ENCODE assay signal across 8 cellular contexts in the genomic region with DNA sequence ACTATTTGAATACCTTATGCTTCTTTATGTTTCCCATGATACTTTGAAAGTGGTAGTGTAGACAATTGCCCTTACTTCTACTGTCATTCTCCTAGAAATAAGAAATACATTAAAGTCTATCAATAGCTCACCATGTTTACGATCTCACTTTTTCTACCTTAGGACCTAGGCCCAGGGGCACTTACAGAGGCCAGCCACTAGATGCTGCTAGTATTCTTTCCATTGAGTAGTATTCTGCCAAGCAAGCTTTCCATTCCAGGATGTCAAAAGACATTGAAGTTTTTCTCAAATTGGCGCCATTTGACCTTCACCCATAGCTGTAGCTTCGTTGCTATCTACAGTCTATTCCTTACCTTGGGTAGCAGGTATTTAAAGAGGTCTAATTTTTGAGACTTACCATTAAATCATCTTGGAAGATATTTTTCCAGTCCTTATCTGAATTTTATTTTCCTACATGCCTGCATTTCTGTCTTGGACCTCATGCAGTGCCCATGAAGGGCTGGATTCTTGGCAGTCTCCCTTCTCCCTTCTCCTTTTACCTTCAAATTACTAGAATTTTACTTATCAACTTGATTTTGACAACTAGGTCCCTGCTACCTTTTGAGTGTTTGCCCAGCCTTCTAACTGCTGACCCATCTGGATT.
DNase-seq lines count a peak whose midpoint lies in the region; ATAC-seq and TF ChIP-seq lines count a peak whose summit lies in the region.

No MANE protein-coding gene starts in this region.

- no peak overlapping the region for H3K4me3 ChIP-seq in retinal pigment epithelial cell (ENCODE audit: low read length)
- no peak overlapping the region for H3K4me3 ChIP-seq in lower leg skin (ENCODE audit: low read depth, poor library complexity, severe bottlenecking)

- ATAC-seq in HG02759 (IDR thresholded peaks at IDR 0.05; ENCODE audit: unreplicated experiment), result peak; percentile 91
- peak; percentile 98 for ATAC-seq in SK-N-SH treated with all-trans-retinoic acid at 6 μM for 48 hours

- TF ChIP-seq CTCF in retinal pigment epithelial cell (conservative IDR thresholded peaks at IDR 0.05; ENCODE audit: low read depth, low read length), result peak; percentile 100
- no peak for TF ChIP-seq CTCF in lower leg skin (IDR thresholded peaks at IDR 0.05)

- no peak for TF ChIP-seq POLR2A in lower leg skin (IDR thresholded peaks at IDR 0.05)

- DNase-seq in SIG-M5 treated with dmso at 0.1 percent for 504 hours (lab: John Stamatoyannopoulos, UW; ENCODE audit: unreplicated experiment), result peak; percentile 71
- no peak for DNase-seq in SIG-M5 (lab: John Stamatoyannopoulos, UW)
- DNase-seq in NCI-H1105 treated with DMSO at 0.1 percent for 48 hours (lab: John Stamatoyannopoulos, UW), result peak; percentile 54
- DNase-seq in fibroblast of the conjunctiva (ENCODE audit: low read depth), result peak; percentile 38
- no peak for DNase-seq in retinal pigment epithelial cell (ENCODE audit: low read depth)
- no peak for DNase-seq in lower leg skin (ENCODE audit: low spot score in 2 of 2)

- intact Hi-C loops in lower leg skin (cut with DNase I; ENCODE audit: low total_unique reads), result no loop called here

- WGBS in lower leg skin, 2 donors, result 26 to 34% methylated on average over 3 of the region's 3 CpGs

TF ChIP-seq in SK-N-SH treated with all-trans-retinoic acid at 6 μM for 48 hours, 23 proteins besides CTCF, POLR2A, EP300 and RAD21:
- TF ChIP-seq SNAI2 (CRISPR knock-in tag; IDR thresholded peaks at IDR 0.05) (no peak), BACH2 (CRISPR knock-in tag; IDR thresholded peaks at IDR 0.05; ENCODE audit: borderline replicate concordance) (no peak), ZFP3 (CRISPR knock-in tag; IDR thresholded peaks at IDR 0.05) (no peak), ZC3H10 (CRISPR knock-in tag; IDR thresholded peaks at IDR 0.05) (no peak), ESRRG (CRISPR knock-in tag; IDR thresholded peaks at IDR 0.05) (no peak), TCF4 (CRISPR knock-in tag; IDR thresholded peaks at IDR 0.05; ENCODE audit: borderline replicate concordance) (no peak), TOX (CRISPR knock-in tag; IDR thresholded peaks at IDR 0.05; ENCODE audit: borderline replicate concordance) (no peak), OSR1 (CRISPR knock-in tag; IDR thresholded peaks at IDR 0.05) (no peak), PPARA (CRISPR knock-in tag; IDR thresholded peaks at IDR 0.05; ENCODE audit: borderline replicate concordance) (no peak), GLIS3 (CRISPR knock-in tag; IDR thresholded peaks at IDR 0.05) (no peak), ZFP30 (CRISPR knock-in tag; IDR thresholded peaks at IDR 0.05) (no peak), ZNF70 (CRISPR knock-in tag; IDR thresholded peaks at IDR 0.05) (no peak), CSDC2 (CRISPR knock-in tag; IDR thresholded peaks at IDR 0.05) (no peak), ZNF8 (CRISPR knock-in tag; IDR thresholded peaks at IDR 0.05) (no peak), TSHZ2 (CRISPR knock-in tag; IDR thresholded peaks at IDR 0.05) (no peak), ISL1 (CRISPR knock-in tag; IDR thresholded peaks at IDR 0.05) (no peak), RARB (CRISPR knock-in tag; IDR thresholded peaks at IDR 0.05) (no peak), ZNF565 (CRISPR knock-in tag; conservative IDR thresholded peaks at IDR 0.05; ENCODE audit: low read depth) (no peak)
- TF ChIP-seq, protein P1, sequence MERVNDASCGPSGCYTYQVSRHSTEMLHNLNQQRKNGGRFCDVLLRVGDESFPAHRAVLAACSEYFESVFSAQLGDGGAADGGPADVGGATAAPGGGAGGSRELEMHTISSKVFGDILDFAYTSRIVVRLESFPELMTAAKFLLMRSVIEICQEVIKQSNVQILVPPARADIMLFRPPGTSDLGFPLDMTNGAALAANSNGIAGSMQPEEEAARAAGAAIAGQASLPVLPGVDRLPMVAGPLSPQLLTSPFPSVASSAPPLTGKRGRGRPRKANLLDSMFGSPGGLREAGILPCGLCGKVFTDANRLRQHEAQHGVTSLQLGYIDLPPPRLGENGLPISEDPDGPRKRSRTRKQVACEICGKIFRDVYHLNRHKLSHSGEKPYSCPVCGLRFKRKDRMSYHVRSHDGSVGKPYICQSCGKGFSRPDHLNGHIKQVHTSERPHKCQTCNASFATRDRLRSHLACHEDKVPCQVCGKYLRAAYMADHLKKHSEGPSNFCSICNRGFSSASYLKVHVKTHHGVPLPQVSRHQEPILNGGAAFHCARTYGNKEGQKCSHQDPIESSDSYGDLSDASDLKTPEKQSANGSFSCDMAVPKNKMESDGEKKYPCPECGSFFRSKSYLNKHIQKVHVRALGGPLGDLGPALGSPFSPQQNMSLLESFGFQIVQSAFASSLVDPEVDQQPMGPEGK (CRISPR knock-in tag; IDR thresholded peaks at IDR 0.05; ENCODE audit: borderline replicate concordance), result no peak
- TF ChIP-seq, protein P2, sequence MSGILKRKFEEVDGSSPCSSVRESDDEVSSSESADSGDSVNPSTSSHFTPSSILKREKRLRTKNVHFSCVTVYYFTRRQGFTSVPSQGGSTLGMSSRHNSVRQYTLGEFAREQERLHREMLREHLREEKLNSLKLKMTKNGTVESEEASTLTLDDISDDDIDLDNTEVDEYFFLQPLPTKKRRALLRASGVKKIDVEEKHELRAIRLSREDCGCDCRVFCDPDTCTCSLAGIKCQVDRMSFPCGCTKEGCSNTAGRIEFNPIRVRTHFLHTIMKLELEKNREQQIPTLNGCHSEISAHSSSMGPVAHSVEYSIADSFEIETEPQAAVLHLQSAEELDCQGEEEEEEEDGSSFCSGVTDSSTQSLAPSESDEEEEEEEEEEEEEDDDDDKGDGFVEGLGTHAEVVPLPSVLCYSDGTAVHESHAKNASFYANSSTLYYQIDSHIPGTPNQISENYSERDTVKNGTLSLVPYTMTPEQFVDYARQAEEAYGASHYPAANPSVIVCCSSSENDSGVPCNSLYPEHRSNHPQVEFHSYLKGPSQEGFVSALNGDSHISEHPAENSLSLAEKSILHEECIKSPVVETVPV (CRISPR knock-in tag; IDR thresholded peaks at IDR 0.05), result no peak

Comparison
In these comparisons a context has a peak if more than half of its experiments do, and no peak if none do; other contexts are left out.
1. DNase-seq: peak in SIG-M5 treated with dmso at 0.1 percent for 504 hours (single experiment), NCI-H1105 treated with DMSO at 0.1 percent for 48 hours (single experiment) and fibroblast of the conjunctiva (single experiment); none in SIG-M5 (single experiment), retinal pigment epithelial cell (single experiment) and lower leg skin (0 of 2).